Comparison of ENCODE assay signal across 8 cellular contexts in the genomic region with DNA sequence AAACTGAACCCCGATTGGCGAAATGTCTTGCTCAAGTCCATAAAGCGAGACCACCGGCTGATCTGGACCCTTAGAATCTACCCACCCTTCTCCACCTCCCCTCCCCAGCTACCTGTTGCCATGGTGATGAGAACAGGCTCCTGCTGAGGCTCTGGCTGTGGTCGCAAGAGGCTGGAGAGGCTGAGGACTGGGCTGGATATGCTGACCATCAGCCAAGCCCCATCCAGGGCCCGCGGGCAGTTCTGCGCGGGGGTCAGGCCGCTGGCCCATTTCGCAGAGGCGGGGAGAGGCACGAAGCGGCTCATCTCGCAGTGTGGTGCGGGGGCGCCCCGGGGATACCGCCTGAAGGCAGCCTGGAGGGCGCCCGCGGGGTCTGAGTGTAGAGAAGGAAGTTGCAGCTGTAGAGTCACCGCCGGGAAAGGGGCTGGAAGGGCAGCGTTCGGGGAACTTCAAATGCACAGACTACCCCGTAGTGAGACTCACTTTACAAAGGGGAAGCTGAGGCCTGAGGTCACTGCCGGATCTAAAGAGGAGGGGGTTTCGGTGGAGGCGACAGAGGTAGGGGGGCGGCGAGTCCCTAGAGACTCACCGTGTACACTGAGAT. TPM values are rescaled to one million over a fixed set of nuclear protein-coding genes. Genes with fewer than 3 reads are reported as not detected.
A peak's percentile ranks its signal among the peaks of the same experiment; 100 is the strongest.
DNase-seq lines count a peak whose midpoint lies in the region; ATAC-seq, FAIRE-seq and TF ChIP-seq lines count a peak whose summit lies in the region.

No MANE protein-coding gene starts in this region.

- no peak for FAIRE-seq in pancreas (lab: Jason Lieb, UNC)

- no peaks in the 10 kb centered on the region for H3K9me3 ChIP-seq in OCI-LY1 (ENCODE audit: low read length)
- H3K9me3 ChIP-seq in pancreas: no peaks in the 10 kb centered on the region

- H3K27ac ChIP-seq in OCI-LY1 (ENCODE audit: low read depth, low read length, poor library complexity, severe bottlenecking) (peak overlapping the region; percentile 94), pancreas (peak overlapping the region; percentile 80 to 97 (median 92))

- H3K9me2 ChIP-seq in OCI-LY1 (ENCODE audit: low read depth, low read length): no peaks in the 10 kb centered on the region

- peak overlapping the region; percentile 89 for H3K4me2 ChIP-seq in OCI-LY1 (ENCODE audit: low read length)

- no peaks in the 10 kb centered on the region for H3K9me3 Mint-ChIP-seq in activated naive CD8-positive, alpha-beta T cell treated with anti-CD3 and anti-CD28 coated beads for 36 hours

- H3K4me3 ChIP-seq in OCI-LY1 (ENCODE audit: low read depth, low read length, poor library complexity, severe bottlenecking): peak overlapping the region; percentile 85
- H3K4me3 ChIP-seq in pancreas: peak overlapping the region; percentile 65 to 89 (median 82)

- peaks cover 52% of the 10 kb centered on the region for H3K4me1 Mint-ChIP-seq in activated naive CD8-positive, alpha-beta T cell treated with anti-CD3 and anti-CD28 coated beads for 36 hours

- DNase-seq in DMS53 (lab: John Stamatoyannopoulos, UW): peak; percentile 72
- DNase-seq in activated naive CD8-positive, alpha-beta T cell treated with anti-CD3 and anti-CD28 coated beads for 36 hours: peak; percentile 60
- DNase-seq in Right ventricle myocardium superior: no peak
- DNase-seq in pancreas: peak; percentile 46 to 86 (median 56)
- no peak for DNase-seq in midbrain (lab: John Stamatoyannopoulos, UW)

- peak overlapping the region; percentile 83 for H3K9ac ChIP-seq in OCI-LY1 (ENCODE audit: low read length)

- intact Hi-C loops in Right ventricle myocardium superior (cut with DNase I) (no loop called here), pancreas (cut with DNase I) (no loop called here)

- H3K27ac Mint-ChIP-seq in activated naive CD8-positive, alpha-beta T cell treated with anti-CD3 and anti-CD28 coated beads for 36 hours: peak overlapping the region; percentile 99

- 1% methylated on average over 33 of the region's 33 CpGs for WGBS in pancreas, 2 donors

- H3K36me3 ChIP-seq in OCI-LY1 (ENCODE audit: insufficient read depth, low read length): peaks cover 8% of the 10 kb centered on the region
- no peaks in the 10 kb centered on the region for H3K36me3 ChIP-seq in pancreas

- H3K27me3 Mint-ChIP-seq in activated naive CD8-positive, alpha-beta T cell treated with anti-CD3 and anti-CD28 coated beads for 36 hours: no peaks in the 10 kb centered on the region

- H3K27me3 ChIP-seq in OCI-LY1 (ENCODE audit: insufficient read depth, low read length) (no peaks in the 10 kb centered on the region), pancreas (no peaks in the 10 kb centered on the region)

- TF ChIP-seq CTCF in OCI-LY1 (IDR thresholded peaks at IDR 0.05; ENCODE audit: low read length) (no peak), pancreas (IDR thresholded peaks at IDR 0.05) (no peak)

- H3K4me3 Mint-ChIP-seq in activated naive CD8-positive, alpha-beta T cell treated with anti-CD3 and anti-CD28 coated beads for 36 hours: peak overlapping the region; percentile 99

- peaks cover 45% of the 10 kb centered on the region for H3K36me3 Mint-ChIP-seq in activated naive CD8-positive, alpha-beta T cell treated with anti-CD3 and anti-CD28 coated beads for 36 hours

- peak; percentile 0 for ATAC-seq in HG03039 (IDR thresholded peaks at IDR 0.05; ENCODE audit: unreplicated experiment)
- ATAC-seq in Right ventricle myocardium superior (ENCODE audit: poor library complexity): peak; percentile 8
- ATAC-seq in pancreas: peak; percentile 1 to 14 (median 7)
- ATAC-seq in GM18502 (IDR thresholded peaks at IDR 0.05; ENCODE audit: poor library complexity, unreplicated experiment): no peak

- H3F3A ChIP-seq in OCI-LY1 (ENCODE audit: insufficient read depth, low read length): no peaks in the 10 kb centered on the region

- H3K4me1 ChIP-seq in OCI-LY1 (ENCODE audit: insufficient read depth, low read length, severe bottlenecking): peaks cover 24% of the 10 kb centered on the region
- H3K4me1 ChIP-seq in pancreas: peaks cover 6 to 32% (median 10%) of the 10 kb centered on the region in 3 donors

- no peaks in the 10 kb centered on the region for H4K20me1 ChIP-seq in OCI-LY1 (ENCODE audit: insufficient read depth, low read length)

- no peak overlapping the region for H2AFZ ChIP-seq in OCI-LY1 (ENCODE audit: low read length)

- peaks cover 16% of the 10 kb centered on the region for H3K79me2 ChIP-seq in OCI-LY1 (ENCODE audit: insufficient read depth, low read length)

RNA-seq across cellular contexts. Expression of a gene that starts 0.7 kb away (rescaled TPM):
- total RNA-seq in activated naive CD8-positive, alpha-beta T cell treated with anti-CD3 and anti-CD28 coated beads for 36 hours: 100 to 1,000 TPM; 201 to 204 TPM
- total RNA-seq in Right ventricle myocardium superior: 78.2 TPM
- 100 to 1,000 TPM in 2 of 6 donors, 10 to 100 TPM in 4; 31.0 to 152 (median 41.2) TPM for total RNA-seq in pancreas
- polyA plus RNA-seq in pancreas: 10 to 100 TPM; 28.0 to 60.6 TPM

RNA-seq across cellular contexts. Expression of a gene that starts 4.3 kb away (rescaled TPM):
- total RNA-seq in activated naive CD8-positive, alpha-beta T cell treated with anti-CD3 and anti-CD28 coated beads for 36 hours: 1 to 10 TPM; 4.5 to 4.6 TPM
- 11.6 TPM for total RNA-seq in Right ventricle myocardium superior
- total RNA-seq in pancreas: 10 to 100 TPM in 2 of 6 donors, 1 to 10 TPM in 4; 6.7 to 13.1 (median 9.3) TPM
- polyA plus RNA-seq in pancreas: 10 to 100 TPM; 10.8 to 14.3 TPM

RNA-seq across cellular contexts. Expression of a gene that starts 9.6 kb away (rescaled TPM):
- total RNA-seq in activated naive CD8-positive, alpha-beta T cell treated with anti-CD3 and anti-CD28 coated beads for 36 hours: 10 to 100 TPM; 84.8 to 94.3 TPM
- total RNA-seq in Right ventricle myocardium superior (18.2 TPM), pancreas (10 to 100 TPM; 12.9 to 22.5 (median 15.6) TPM)
- polyA plus RNA-seq in pancreas: 10 to 100 TPM; 18.1 to 24.6 TPM

RNA-seq across cellular contexts. Expression of a gene that starts 14.5 kb away (rescaled TPM):
- total RNA-seq in activated naive CD8-positive, alpha-beta T cell treated with anti-CD3 and anti-CD28 coated beads for 36 hours: 10 to 100 TPM; 15.0 to 17.7 TPM
- total RNA-seq in Right ventricle myocardium superior: 60.5 TPM
- 10 to 100 TPM; 24.5 to 70.8 (median 30.2) TPM for total RNA-seq in pancreas
- polyA plus RNA-seq in pancreas: 100 to 1,000 TPM in 1 of 2 donors, 10 to 100 TPM in 1; 87.3 to 121 TPM

RNA-seq across cellular contexts. Expression of a gene that starts 23.8 kb away (rescaled TPM):
- 100 to 1,000 TPM; 106 to 107 TPM for total RNA-seq in activated naive CD8-positive, alpha-beta T cell treated with anti-CD3 and anti-CD28 coated beads for 36 hours
- total RNA-seq in Right ventricle myocardium superior (44.4 TPM), pancreas (10 to 100 TPM in 5 of 6 donors, 1 to 10 TPM in 1; 9.7 to 19.9 (median 19.0) TPM)
- polyA plus RNA-seq in pancreas: 100 to 1,000 TPM in 1 of 2 donors, 10 to 100 TPM in 1; 76.2 to 119 TPM

Comparison
In these comparisons a context has a peak if more than half of its experiments do, and no peak if none do; other contexts are left out.
1. DNase-seq: peak in DMS53 (single experiment), activated naive CD8-positive, alpha-beta T cell treated with anti-CD3 and anti-CD28 coated beads for 36 hours (single experiment) and pancreas (6 of 6); none in Right ventricle myocardium superior (single experiment) and midbrain (single experiment).